Comparison of ENCODE assay signal across 1 cellular context in genomic region chr6:8435093-8435844, GRCh38.
TF ChIP-seq lines count a peak whose summit lies in the region.

Gene SLC35B3, minus strand, starts transcription at chr6:8435545.

TF ChIP-seq in K562, 482 proteins besides CTCF, POLR2A, EP300 and RAD21 (continued from another document and continues in another):
- no peak for TF ChIP-seq TFE3 (CRISPR knock-in tag; IDR thresholded peaks at IDR 0.05)
- 0 out of 2 replicates have a peak, but pooled peaks have one; percentile 13 for TF ChIP-seq SMAD3 (CRISPR knock-in tag; conservative IDR thresholded peaks at IDR 0.05)
- TF ChIP-seq RBFOX2 (IDR thresholded peaks at IDR 0.05; ENCODE audit: low read depth, low read length): peak; percentile 99
- no peak for TF ChIP-seq ZNF609 (CRISPR knock-in tag; IDR thresholded peaks at IDR 0.05; ENCODE audit: borderline replicate concordance)
- no peak for TF ChIP-seq ZBTB12 (CRISPR knock-in tag; IDR thresholded peaks at IDR 0.05)
- peak in 1 of 2 experiments; percentile 15 for TF ChIP-seq AFF1 (IDR thresholded peaks at IDR 0.05; ENCODE audit: low read depth in 1 of 2, partially characterized antibody in 2 of 2)
- peak; percentile 81 for TF ChIP-seq POLR2H (tag; IDR thresholded peaks at IDR 0.05; ENCODE audit: low read depth)
- TF ChIP-seq ZNF655 (CRISPR knock-in tag; IDR thresholded peaks at IDR 0.05): no peak
- no peak for TF ChIP-seq ZNF695 (CRISPR knock-in tag; IDR thresholded peaks at IDR 0.05)
- no peak for TF ChIP-seq ZNF75A (CRISPR knock-in tag; IDR thresholded peaks at IDR 0.05)
- TF ChIP-seq DACH1 (IDR thresholded peaks at IDR 0.05; ENCODE audit: partially characterized antibody): no peak
- TF ChIP-seq ATF2 (CRISPR knock-in tag; IDR thresholded peaks at IDR 0.05): no peak
- no peak for TF ChIP-seq MCM7 (IDR thresholded peaks at IDR 0.05)
- TF ChIP-seq PML (IDR thresholded peaks at IDR 0.05; ENCODE audit: low read length): peak; percentile 43; the same call in 1 of the 2 replicates
- TF ChIP-seq PHB (CRISPR knock-in tag; IDR thresholded peaks at IDR 0.05): 0 out of 2 replicates have a peak, but pooled peaks have one; percentile 21
- peak; percentile 67 to 91 for TF ChIP-seq E2F6 (IDR thresholded peaks at IDR 0.05; ENCODE audit: borderline replicate concordance in 1 of 2, extremely low read depth in 1 of 2, insufficient read depth in 1 of 2, insufficient read length in 1 of 2, low read depth in 1 of 2, low read length in 1 of 2, poor library complexity in 1 of 2, severe bottlenecking in 1 of 2)
- TF ChIP-seq ZBTB34 (CRISPR knock-in tag; IDR thresholded peaks at IDR 0.05): no peak
- TF ChIP-seq CUX1 (CRISPR knock-in tag; IDR thresholded peaks at IDR 0.05): no peak
- no peak for TF ChIP-seq HNRNPH1 (optimal IDR thresholded peaks at IDR 0.05; ENCODE audit: low read depth, low read length)
- TF ChIP-seq ZBTB9 (CRISPR knock-in tag; IDR thresholded peaks at IDR 0.05): peak; percentile 60
- no peak for TF ChIP-seq EZH2 (IDR thresholded peaks at IDR 0.05; ENCODE audit: borderline replicate concordance, low read depth, low read length)
- no peak for TF ChIP-seq MCM3 (IDR thresholded peaks at IDR 0.05)
- TF ChIP-seq KLF1 (tag; IDR thresholded peaks at IDR 0.05): no peak
- no peak for TF ChIP-seq PTBP1 (IDR thresholded peaks at IDR 0.05; ENCODE audit: low read depth, low read length)
- TF ChIP-seq RBM15 (IDR thresholded peaks at IDR 0.05; ENCODE audit: insufficient read depth, low read length): no peak
- 0 out of 4 replicates have a peak, but pooled peaks of 1 of the 2 experiments have one; percentile 21 for TF ChIP-seq ETV6 (IDR thresholded peaks at IDR 0.05; ENCODE audit: borderline replicate concordance in 1 of 2, low read depth in 2 of 2, low read length in 1 of 2)
- TF ChIP-seq ETV6 (CRISPR knock-in tag; IDR thresholded peaks at IDR 0.05; ENCODE audit: borderline replicate concordance): no peak
- TF ChIP-seq MAFK (IDR thresholded peaks at IDR 0.05; ENCODE audit: low read length): no peak
- TF ChIP-seq L3MBTL2 (IDR thresholded peaks at IDR 0.05): peak; percentile 97
